In the genomic region with DNA sequence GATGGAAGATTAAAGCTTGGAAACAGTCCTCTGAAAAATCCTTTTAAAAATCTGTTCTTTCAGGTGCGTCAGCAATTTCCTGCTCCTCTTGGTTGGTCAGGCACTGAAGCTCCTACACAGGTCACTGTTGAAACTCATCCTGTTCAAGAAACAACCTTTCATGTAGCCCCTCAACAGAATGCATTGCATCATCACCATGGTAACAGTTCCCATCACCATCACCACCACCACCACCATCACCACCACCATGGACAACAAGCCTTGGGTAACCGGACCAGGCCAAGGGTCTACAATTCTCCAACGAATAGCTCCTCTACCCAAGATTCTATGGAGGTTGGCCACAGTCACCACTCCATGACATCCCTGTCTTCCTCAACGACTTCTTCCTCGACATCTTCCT, we compare ENCODE assay signal across 20 cellular contexts.
DNase-seq lines count a peak whose midpoint lies in the region; ATAC-seq, FAIRE-seq and TF ChIP-seq lines count a peak whose summit lies in the region.
"Had no signal": no experiment of that assay in that cellular context is flagged by ENCODE, and none has a peak within 500 bp of the region (broad histone marks: within the 10 kb centered on the region; RNA-seq: fewer than 3 reads in every experiment).

No MANE protein-coding gene starts in this region.

- no peak overlapping the region for H3K27ac ChIP-seq in K562 (ENCODE audit: extremely low read depth, low read depth, low read length)
- H3K27ac ChIP-seq: 22Rv1 had no signal

- DNase-seq in T-helper 1 cell = no peak
- DNase-seq in activated naive CD8-positive, alpha-beta T cell treated with anti-CD3 and anti-CD28 coated beads for 36 hours = no peak
- DNase-seq in activated naive CD8-positive, alpha-beta T cell treated with anti-CD3 and anti-CD28 coated beads, Interleukin-2, amount 50 U/mL, for 24 hours = no peak
- DNase-seq in K562 (ENCODE audit: extremely low read depth in 1 of 4, low spot score in 3 of 4) = no peak
- DNase-seq in osteocyte (ENCODE audit: extremely low spot score, unreplicated experiment) = no peak
- no peak for DNase-seq in stimulated activated CD4-positive, alpha-beta T cell treated with anti-CD3 and anti-CD28 coated beads, Interleukin-1b, Interleukin-23, amount 100 ng/mL, for 48 hours
- DNase-seq: BE2C; Calu3; CD4-positive, alpha-beta memory T cell; DMS79; KG1; NCI-H1417 treated with DMSO at 0.1 percent for 48 hours; NCI-H1930; NCI-H2171; NCI-H446 treated with DMSO at 0.1 percent for 48 hours; NK-92 treated with Interleukin-12 subunit alpha and Interleukin-12 subunit beta, amount 100 ng/mL, for 24 hours had no signal

- peaks cover 4% of the 10 kb centered on the region for H3K4me1 Mint-ChIP-seq in T-helper 1 cell treated with Interleukin-12 subunit alpha and Interleukin-12 subunit beta and Interleukin-4 antibody, amounts not matched to agents 30 μg/mL and 1 μg/mL, for 36 hours (ENCODE audit: low read depth)
- peaks cover 7% of the 10 kb centered on the region for H3K4me1 Mint-ChIP-seq in activated naive CD8-positive, alpha-beta T cell treated with anti-CD3 and anti-CD28 coated beads for 36 hours
- peaks cover 3% of the 10 kb centered on the region for H3K4me1 Mint-ChIP-seq in activated naive CD8-positive, alpha-beta T cell treated with anti-CD3 and anti-CD28 coated beads, Interleukin-2, amount 50 U/mL, for 24 hours
- peaks cover 13% of the 10 kb centered on the region for H3K4me1 Mint-ChIP-seq in osteocyte (ENCODE audit: unreplicated experiment)

- no peak for ATAC-seq in activated naive CD8-positive, alpha-beta T cell treated with anti-CD3 and anti-CD28 coated beads, Interleukin-2, amount 50 U/mL, for 24 hours
- no peak for ATAC-seq in K562
- ATAC-seq in HG02571 (IDR thresholded peaks at IDR 0.05; ENCODE audit: unreplicated experiment) = no peak

- no peaks in the 10 kb centered on the region for H3K9me3 Mint-ChIP-seq in T-helper 1 cell treated with Interleukin-12 subunit alpha and Interleukin-12 subunit beta and Interleukin-4 antibody, amounts not matched to agents 30 μg/mL and 1 μg/mL, for 36 hours
- H3K9me3 Mint-ChIP-seq in activated naive CD8-positive, alpha-beta T cell treated with anti-CD3 and anti-CD28 coated beads for 36 hours = no peaks in the 10 kb centered on the region
- no peaks in the 10 kb centered on the region for H3K9me3 Mint-ChIP-seq in activated naive CD8-positive, alpha-beta T cell treated with anti-CD3 and anti-CD28 coated beads, Interleukin-2, amount 50 U/mL, for 24 hours
- no peaks in the 10 kb centered on the region for H3K9me3 Mint-ChIP-seq in osteocyte (ENCODE audit: unreplicated experiment)
- H3K9me3 Mint-ChIP-seq: CD4-positive, alpha-beta memory T cell had no signal

- no peak for FAIRE-seq in K562 (lab: Jason Lieb, UNC)

- WGBS in K562 (ENCODE audit: insufficient coverage, low coverage, missing lambda C conversion rate) = 97% methylated on average over 5 of the region's 5 CpGs

- peaks cover 4 to 17% of the 10 kb centered on the region in 2 experiments; a peak in 3 of 5 replicates for H3K4me1 ChIP-seq in K562 (replicated peaks in 1 of 2; ENCODE audit: control insufficient read depth in 2 of 2, insufficient read depth in 2 of 2, low read length in 2 of 2)
- H3K4me1 ChIP-seq: BE2C had no signal

- TF ChIP-seq POLR2A in K562 (conservative IDR thresholded peaks at IDR 0.05) = no peak

- POLR2A ChIA-PET in K562 (lab: Yijun Ruan, JAX) = interaction anchor here (0.6 to 2.6 kb wide), 9 partner anchors 9 to 496 kb away, joined by 3 to 10 read pairs (median 4); no protein-coding TSS in a partner anchor

- no peak for TF ChIP-seq RAD21 in K562 (CRISPR knock-in tag; conservative IDR thresholded peaks at IDR 0.05 in 1 of 2, IDR thresholded peaks at IDR 0.05 in 1 of 2)

- in situ Hi-C loops in K562 (cut with MboI) = no loop called here

- H3K27ac Mint-ChIP-seq in T-helper 1 cell treated with Interleukin-12 subunit alpha and Interleukin-12 subunit beta and Interleukin-4 antibody, amounts not matched to agents 30 μg/mL and 1 μg/mL, for 36 hours = peak overlapping the region; percentile 50
- H3K27ac Mint-ChIP-seq in activated naive CD8-positive, alpha-beta T cell treated with anti-CD3 and anti-CD28 coated beads for 36 hours = peak overlapping the region; percentile 52
- H3K27ac Mint-ChIP-seq in activated naive CD8-positive, alpha-beta T cell treated with anti-CD3 and anti-CD28 coated beads, Interleukin-2, amount 50 U/mL, for 24 hours = no peak overlapping the region
- H3K27ac Mint-ChIP-seq in osteocyte (ENCODE audit: unreplicated experiment) = peak overlapping the region; percentile 23

- H3K4me3 Mint-ChIP-seq in T-helper 1 cell treated with Interleukin-12 subunit alpha and Interleukin-12 subunit beta and Interleukin-4 antibody, amounts not matched to agents 30 μg/mL and 1 μg/mL, for 36 hours = no peak overlapping the region
- H3K4me3 Mint-ChIP-seq in activated naive CD8-positive, alpha-beta T cell treated with anti-CD3 and anti-CD28 coated beads for 36 hours = no peak overlapping the region
- H3K4me3 Mint-ChIP-seq in activated naive CD8-positive, alpha-beta T cell treated with anti-CD3 and anti-CD28 coated beads, Interleukin-2, amount 50 U/mL, for 24 hours = no peak overlapping the region
- no peak overlapping the region for H3K4me3 Mint-ChIP-seq in osteocyte (ENCODE audit: unreplicated experiment)
- H3K4me3 Mint-ChIP-seq: CD4-positive, alpha-beta memory T cell had no signal

- H3K27me3 Mint-ChIP-seq in T-helper 1 cell treated with Interleukin-12 subunit alpha and Interleukin-12 subunit beta and Interleukin-4 antibody, amounts not matched to agents 30 μg/mL and 1 μg/mL, for 36 hours (ENCODE audit: low read depth) = no peaks in the 10 kb centered on the region
- H3K27me3 Mint-ChIP-seq in activated naive CD8-positive, alpha-beta T cell treated with anti-CD3 and anti-CD28 coated beads for 36 hours = no peaks in the 10 kb centered on the region
- no peaks in the 10 kb centered on the region for H3K27me3 Mint-ChIP-seq in activated naive CD8-positive, alpha-beta T cell treated with anti-CD3 and anti-CD28 coated beads, Interleukin-2, amount 50 U/mL, for 24 hours
- no peaks in the 10 kb centered on the region for H3K27me3 Mint-ChIP-seq in osteocyte (ENCODE audit: unreplicated experiment)
- H3K27me3 Mint-ChIP-seq: CD4-positive, alpha-beta memory T cell had no signal

- H2AFZ ChIP-seq in K562 (ENCODE audit: low read depth, low read length) = no peak overlapping the region

- H3K4me2 ChIP-seq in K562 (ENCODE audit: insufficient read depth, low read length) = no peak overlapping the region

- H3K9ac ChIP-seq in K562 (ENCODE audit: insufficient read depth in 1 of 2, low read depth in 2 of 2, low read length in 2 of 2) = no peak overlapping the region

- TF ChIP-seq CTCF in K562 (IDR thresholded peaks at IDR 0.05 in 2 of 3, conservative IDR thresholded peaks at IDR 0.05 in 1 of 3; ENCODE audit: insufficient read depth in 2 of 3, low read depth in 1 of 3, low read length in 3 of 3) (no peak), osteocyte (IDR thresholded peaks at IDR 0.05) (no peak)

- no peaks in the 10 kb centered on the region for H3K27me3 ChIP-seq in K562 (ENCODE audit: control insufficient read depth in 2 of 2, insufficient read depth in 2 of 2, low read length in 2 of 2)
- H3K27me3 ChIP-seq: BE2C had no signal

- peaks cover 28% of the 10 kb centered on the region for H3K36me3 Mint-ChIP-seq in T-helper 1 cell treated with Interleukin-12 subunit alpha and Interleukin-12 subunit beta and Interleukin-4 antibody, amounts not matched to agents 30 μg/mL and 1 μg/mL, for 36 hours (ENCODE audit: low read depth)
- H3K36me3 Mint-ChIP-seq in activated naive CD8-positive, alpha-beta T cell treated with anti-CD3 and anti-CD28 coated beads for 36 hours = peaks cover 35% of the 10 kb centered on the region
- peaks cover 53% of the 10 kb centered on the region for H3K36me3 Mint-ChIP-seq in activated naive CD8-positive, alpha-beta T cell treated with anti-CD3 and anti-CD28 coated beads, Interleukin-2, amount 50 U/mL, for 24 hours (ENCODE audit: low read depth)
- peaks cover 50% of the 10 kb centered on the region for H3K36me3 Mint-ChIP-seq in osteocyte (ENCODE audit: unreplicated experiment)

- intact Hi-C loops in K562 (cut with micrococcal nuclease) = no loop called here

- H3K9me1 ChIP-seq in K562 (ENCODE audit: control insufficient read depth, insufficient read depth, low read length) = no peaks in the 10 kb centered on the region

- H4K20me1 ChIP-seq in K562 (replicated peaks; ENCODE audit: control insufficient read depth, insufficient read depth, low read length) = no peaks in the 10 kb centered on the region; the same call in 1 of the 2 replicates

- H3K79me2 ChIP-seq in K562 (ENCODE audit: control insufficient read depth, insufficient read depth, low read length) = peaks cover 20% of the 10 kb centered on the region; the same call in 2 of the 3 replicates

- CTCF ChIA-PET in K562 (lab: Yijun Ruan, JAX; ENCODE audit: low intra/inter-chr PET ratio) = no interaction called here

- TF ChIP-seq EP300 in K562 (IDR thresholded peaks at IDR 0.05; ENCODE audit: low read length) = no peak

- no TSS peak for BruUV-seq in K562 (replicated peaks; lab: Mats Ljungman, UMichigan)

- no peaks in the 10 kb centered on the region for H3K9me3 ChIP-seq in K562 (replicated peaks; ENCODE audit: control insufficient read depth, insufficient read depth, low read depth, low read length)
- H3K9me3 ChIP-seq: BE2C, HAP-1 had no signal

- no peak overlapping the region for H3K4me3 ChIP-seq in K562
- H3K4me3 ChIP-seq: HAP-1 had no signal

- peaks cover 96% of the 10 kb centered on the region for H3K36me3 ChIP-seq in K562 (ENCODE audit: control insufficient read depth, insufficient read depth, low read length)

TF ChIP-seq in K562, 482 proteins besides CTCF, POLR2A, EP300 and RAD21 (continues in another document):
- TF ChIP-seq ZNF311 (CRISPR knock-in tag; IDR thresholded peaks at IDR 0.05) (no peak), RFX1 (IDR thresholded peaks at IDR 0.05) (peak; percentile 72), NCOA6 (IDR thresholded peaks at IDR 0.05) (no peak), GATAD2A (IDR thresholded peaks at IDR 0.05) (no peak), CEBPG (CRISPR knock-in tag; IDR thresholded peaks at IDR 0.05) (peak; percentile 26; the same call in 1 of the 2 replicates), CEBPG (tag; conservative IDR thresholded peaks at IDR 0.05 in 1 of 2, IDR thresholded peaks at IDR 0.05 in 1 of 2) (0 out of 4 replicates have a peak, but pooled peaks of 1 of the 2 experiments have one; percentile 29), TAF7 (tag; IDR thresholded peaks at IDR 0.05) (no peak)
